ENCODE assay signal across 8 cellular contexts in the genomic region with DNA sequence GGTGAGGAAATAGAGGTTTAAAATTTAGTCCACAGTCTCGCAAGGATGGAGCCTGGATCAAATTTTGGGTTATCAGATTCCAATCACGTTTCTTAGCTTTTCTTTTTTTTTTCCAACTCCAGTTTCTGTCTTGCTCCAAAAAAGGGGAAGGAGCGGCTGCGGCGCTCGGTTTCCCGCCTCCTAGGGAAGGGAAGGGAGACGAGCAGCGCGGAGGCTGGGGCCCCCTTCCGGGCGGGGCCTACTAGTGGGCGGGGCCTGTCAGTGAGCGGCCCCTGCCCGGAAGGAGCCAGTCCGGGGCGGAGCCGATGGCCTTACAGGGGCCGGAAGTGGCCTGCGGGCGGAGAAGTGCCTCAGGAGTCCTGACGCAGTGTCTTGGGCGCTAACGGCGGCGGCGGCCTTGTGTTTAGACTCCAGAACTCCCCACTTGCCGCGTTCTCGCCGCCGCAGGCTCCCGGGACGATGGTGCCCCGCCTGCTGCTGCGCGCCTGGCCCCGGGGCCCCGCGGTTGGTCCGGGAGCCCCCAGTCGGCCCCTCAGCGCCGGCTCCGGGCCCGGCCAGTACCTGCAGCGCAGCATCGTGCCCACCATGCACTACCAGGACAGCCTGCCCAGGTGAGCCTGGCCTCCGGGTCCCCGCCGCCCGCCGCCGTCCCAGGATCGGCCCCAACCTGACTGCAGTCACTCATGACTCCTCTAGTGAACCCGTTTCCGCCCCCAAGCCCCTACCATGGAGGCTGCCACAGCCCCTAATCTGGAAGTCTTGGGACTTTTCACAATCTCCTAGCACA. TPM values are rescaled to one million over a fixed set of nuclear protein-coding genes. Genes with fewer than 3 reads are reported as not detected.
DNase-seq lines count a peak whose midpoint lies in the region; ATAC-seq and TF ChIP-seq lines count a peak whose summit lies in the region.

Gene CPT2 (plus strand): TSS at position 340 of the 787 bp plus-strand sequence. CDS start 120 bp downstream, at position 460.

- H3K27me3 ChIP-seq in right atrium auricular region (no peaks in the 10 kb centered on the region), psoas muscle (ENCODE audit: insufficient read depth in 3 of 3, low read length in 2 of 3) (no peaks in the 10 kb centered on the region)

- peak within 1 kb of the TSS; percentile 94 for H3K27ac Mint-ChIP-seq in T-helper 2 cell treated with Interferon-gamma antibody and Interleukin-4, amounts not matched to agents 5 μg/mL and 100 μg/mL, for 36 hours

- H3K36me3 Mint-ChIP-seq in T-helper 2 cell treated with Interferon-gamma antibody and Interleukin-4, amounts not matched to agents 5 μg/mL and 100 μg/mL, for 36 hours (ENCODE audit: low read depth), result peaks cover 22% of the 10 kb centered on the region

- DNase-seq in NCI-H2029 (lab: John Stamatoyannopoulos, UW), result peak; percentile 98
- DNase-seq in T-helper 2 cell treated with Interferon-gamma antibody and Interleukin-4, amounts not matched to agents 5 μg/mL and 100 μg/mL, for 36 hours (ENCODE audit: low spot score), result peak; percentile 94
- peak; percentile 27 to 96 (median 86) for DNase-seq in anterior cingulate cortex (lab: John Stamatoyannopoulos, UW)
- DNase-seq in right atrium auricular region (ENCODE audit: low spot score), result peak; percentile 94
- peak; percentile 96 to 97 for DNase-seq in psoas muscle

- H3K9me3 Mint-ChIP-seq in T-helper 2 cell treated with Interferon-gamma antibody and Interleukin-4, amounts not matched to agents 5 μg/mL and 100 μg/mL, for 36 hours, result no peaks in the 10 kb centered on the region

- H3K36me3 ChIP-seq in right atrium auricular region, result peaks cover 6% of the 10 kb centered on the region
- H3K36me3 ChIP-seq in psoas muscle (ENCODE audit: insufficient read depth in 1 of 2, low read depth in 1 of 2), result peaks cover 0 to 13% of the 10 kb centered on the region in 2 donors
- no peaks in the 10 kb centered on the region for H3K36me3 ChIP-seq in urinary bladder (ENCODE audit: insufficient read depth)

- H3K9me3 ChIP-seq in right atrium auricular region (no peaks in the 10 kb centered on the region), psoas muscle (no peaks in the 10 kb centered on the region)

- H3K4me3 ChIP-seq in right atrium auricular region (peak within 1 kb of the TSS; percentile 71 to 97), psoas muscle (peak within 1 kb of the TSS; percentile 93), urinary bladder (ENCODE audit: low read depth, low read length) (peak within 1 kb of the TSS; percentile 92)

- TF ChIP-seq CTCF in right atrium auricular region (IDR thresholded peaks at IDR 0.05) (peak in 1 of 2 donors; percentile 35), psoas muscle (IDR thresholded peaks at IDR 0.05) (no peak)

- peak; percentile 97 for ATAC-seq in GM18505 (IDR thresholded peaks at IDR 0.05; ENCODE audit: unreplicated experiment)
- ATAC-seq in HG02970 (IDR thresholded peaks at IDR 0.05; ENCODE audit: low FRiP score, unreplicated experiment), result peak; percentile 97
- ATAC-seq in psoas muscle, result peak; percentile 98 to 99 (median 99)

- H3K4me1 ChIP-seq in right atrium auricular region (peaks cover 0 to 39% of the 10 kb centered on the region in 2 donors), psoas muscle (peaks cover 31% of the 10 kb centered on the region), urinary bladder (ENCODE audit: insufficient read depth) (no peaks in the 10 kb centered on the region)

- no peaks in the 10 kb centered on the region for H3K27me3 Mint-ChIP-seq in T-helper 2 cell treated with Interferon-gamma antibody and Interleukin-4, amounts not matched to agents 5 μg/mL and 100 μg/mL, for 36 hours (ENCODE audit: low read depth)

- peak within 1 kb of the TSS; percentile 91 for H3K4me3 Mint-ChIP-seq in T-helper 2 cell treated with Interferon-gamma antibody and Interleukin-4, amounts not matched to agents 5 μg/mL and 100 μg/mL, for 36 hours

- 0 to 1% (median 1%) methylated on average over 43 to 57 of the region's 57 CpGs for WGBS in psoas muscle, 3 donors
- WGBS in urinary bladder, result under 1% methylated on average over 57 of the region's 57 CpGs

- intact Hi-C loops in psoas muscle (cut with DNase I), result loop anchor here (5.0 to 10.0 kb wide), 2 partner anchors 41 to 182 kb away; partner anchors contain the start of gene MAGOH (in 1 of the 2)

- peaks cover 23% of the 10 kb centered on the region for H3K4me1 Mint-ChIP-seq in T-helper 2 cell treated with Interferon-gamma antibody and Interleukin-4, amounts not matched to agents 5 μg/mL and 100 μg/mL, for 36 hours (ENCODE audit: low read depth)

- H3K27ac ChIP-seq in right atrium auricular region, result peak within 1 kb of the TSS; percentile 95 to 98
- peak within 1 kb of the TSS; percentile 98 for H3K27ac ChIP-seq in psoas muscle
- peak within 1 kb of the TSS; percentile 98 for H3K27ac ChIP-seq in urinary bladder (ENCODE audit: low read depth)

- peak; percentile 96 for TF ChIP-seq POLR2A in GM18505 (IDR thresholded peaks at IDR 0.05; ENCODE audit: borderline replicate concordance, extremely low read depth, insufficient read depth, insufficient read length)

RNA-seq across cellular contexts. Expression of gene CPT2, which starts in this region (rescaled TPM):
- total RNA-seq in right atrium auricular region (10 to 100 TPM; 16.0 to 33.6 TPM), psoas muscle (10 to 100 TPM; 18.7 to 31.6 (median 22.2) TPM), urinary bladder (10.9 TPM)
- polyA plus RNA-seq in psoas muscle (10 to 100 TPM in 1 of 3 donors, 1 to 10 TPM in 2; 8.1 to 16.8 (median 8.9) TPM), urinary bladder (16.9 TPM)

Comparison
In these comparisons a context has a peak if more than half of its experiments do, and no peak if none do; other contexts are left out.
1. Peak in every context shown above with its lines: DNase-seq, ATAC-seq, H3K4me3 ChIP-seq and H3K27ac ChIP-seq.